In the genomic region with DNA sequence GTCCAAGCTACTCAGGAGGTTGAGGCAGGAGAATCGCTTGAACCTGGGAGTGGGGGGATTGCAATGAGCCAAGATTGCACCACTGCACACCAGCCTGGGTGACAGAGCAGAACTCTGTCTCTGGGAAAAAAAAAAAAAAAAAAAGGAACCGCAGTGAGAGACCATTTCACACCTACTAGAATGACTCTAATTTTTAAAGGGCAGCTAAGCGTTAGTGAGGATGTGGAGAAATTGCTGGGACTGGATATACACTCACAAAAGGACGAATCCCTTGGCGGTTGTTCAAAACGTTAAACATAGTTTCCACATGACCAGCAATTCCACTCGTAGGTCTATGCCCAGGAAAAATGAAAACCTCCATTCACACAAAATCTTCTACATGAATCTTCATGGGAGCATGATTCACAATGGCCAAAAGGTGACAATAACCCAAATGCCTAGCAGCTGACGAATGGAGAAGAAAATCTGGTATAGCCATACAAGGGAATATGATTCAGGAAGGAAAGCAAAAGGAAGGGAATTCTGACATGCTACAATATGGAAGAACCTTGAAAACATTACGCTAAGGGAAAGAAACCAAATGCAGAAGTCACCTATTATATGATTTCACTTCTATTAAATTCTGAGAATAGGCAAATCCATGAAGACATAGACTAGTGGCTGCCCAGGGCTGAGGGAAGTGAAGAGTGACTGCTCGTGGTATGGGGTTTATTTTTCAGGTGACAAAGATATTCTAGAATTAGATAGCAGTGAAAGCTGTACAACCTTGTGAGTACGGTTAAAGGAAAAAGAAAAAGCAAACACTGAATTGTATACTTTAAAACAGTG, we compare ENCODE assay signal across 11 cellular contexts.
DNase-seq lines count a peak whose midpoint lies in the region; ATAC-seq, FAIRE-seq and TF ChIP-seq lines count a peak whose summit lies in the region.
"Had no signal": no experiment of that assay in that cellular context is flagged by ENCODE, and none has a peak within 500 bp of the region (broad histone marks: within the 10 kb centered on the region; RNA-seq: fewer than 3 reads in every experiment).

No MANE protein-coding gene starts in this region.

- H3K79me1 ChIP-seq in H9 (ENCODE audit: insufficient read depth, low read depth, low read length, poor library complexity, severe bottlenecking), result no peaks in the 10 kb centered on the region

- no peaks in the 10 kb centered on the region for H3K9me3 ChIP-seq in DOHH2 (ENCODE audit: control insufficient read depth, insufficient read depth, low read length)
- no peaks in the 10 kb centered on the region for H3K9me3 ChIP-seq in Loucy (ENCODE audit: insufficient read depth, low read depth, low read length)
- peaks cover 6% of the 10 kb centered on the region for H3K9me3 ChIP-seq in astrocyte (ENCODE audit: insufficient read depth, low read depth, low read length)
- H3K9me3 ChIP-seq in prostate gland, result no peaks in the 10 kb centered on the region
- no peaks in the 10 kb centered on the region for H3K9me3 ChIP-seq in H9 (ENCODE audit: control insufficient read depth, low read depth, low read length)

- H4K8ac ChIP-seq in H9 (replicated peaks; ENCODE audit: insufficient read length, low read depth, low read length), result no peak overlapping the region

- H2AK5ac ChIP-seq in H9 (ENCODE audit: insufficient read length, low read length), result no peak overlapping the region

- no peak overlapping the region for H3K4ac ChIP-seq in H9 (ENCODE audit: low read depth, low read length)

- no peak overlapping the region for H2BK120ac ChIP-seq in H9 (ENCODE audit: low read depth, low read length, poor library complexity, severe bottlenecking)

- H4K5ac ChIP-seq in H9 (ENCODE audit: insufficient read length, low read depth, low read length), result no peak overlapping the region

- peaks cover 7% of the 10 kb centered on the region for H3K9me3 Mint-ChIP-seq in astrocyte (ENCODE audit: unreplicated experiment)
- no peaks in the 10 kb centered on the region for H3K9me3 Mint-ChIP-seq in natural killer cell
- peaks cover 7 to 12% of the 10 kb centered on the region in 2 experiments; a peak in 4 of 5 replicates for H3K9me3 Mint-ChIP-seq in H9

- DNase-seq in astrocyte (ENCODE audit: low read depth), result peak; percentile 99
- DNase-seq in natural killer cell, result no peak
- DNase-seq in prostate gland (ENCODE audit: low spot score), result no peak
- DNase-seq in NCI-H1417 treated with DMSO at 0.1 percent for 48 hours (lab: John Stamatoyannopoulos, UW), result no peak
- no peak for DNase-seq in H9
- DNase-seq: activated naive CD4-positive, alpha-beta T cell treated with anti-CD3 and anti-CD28 coated beads, Interleukin-2, amount 50 U/mL, for 16 hours; NCI-H1048 had no signal

- H2BK12ac ChIP-seq in H9 (ENCODE audit: insufficient read length, low read depth, low read length), result no peak overlapping the region

- H3K4me1 Mint-ChIP-seq in astrocyte (ENCODE audit: low read depth, unreplicated experiment) (peaks cover 13% of the 10 kb centered on the region), natural killer cell (peaks cover 70 to 74% of the 10 kb centered on the region in 2 donors), H9 (peaks cover 22 to 36% of the 10 kb centered on the region in 2 experiments)

- no peaks in the 10 kb centered on the region for H3K9me2 ChIP-seq in DOHH2 (replicated peaks; ENCODE audit: control insufficient read depth, low read length)
- H3K9me2 ChIP-seq in Loucy (replicated peaks; ENCODE audit: low read depth, low read length), result no peaks in the 10 kb centered on the region

- WGBS in prostate gland, result 84% methylated on average over 11 of the region's 11 CpGs
- WGBS in H9 (ENCODE audit: extremely low coverage, insufficient read length, low lambda C conversion rate), result no CpG with 5 or more reads among the region's 11 CpGs

- no peak for FAIRE-seq in astrocyte (lab: Jason Lieb, UNC)

- H3K14ac ChIP-seq in H9 (ENCODE audit: insufficient read depth, low read length), result no peak overlapping the region

- H3K36me3 ChIP-seq in DOHH2 (ENCODE audit: control insufficient read depth, low read length), result no peaks in the 10 kb centered on the region
- H3K36me3 ChIP-seq in Loucy (ENCODE audit: insufficient read depth, low read length), result no peaks in the 10 kb centered on the region
- no peaks in the 10 kb centered on the region for H3K36me3 ChIP-seq in astrocyte (ENCODE audit: insufficient read depth, low read length)
- no peaks in the 10 kb centered on the region for H3K36me3 ChIP-seq in prostate gland

- H3K23ac ChIP-seq in H9 (ENCODE audit: insufficient read length, low read depth, low read length), result no peak overlapping the region

- ATAC-seq in natural killer cell, result peak; percentile 25 to 62 (median 48)
- no peak for ATAC-seq in GM21526 (IDR thresholded peaks at IDR 0.05; ENCODE audit: low FRiP score, unreplicated experiment)

- H2BK15ac ChIP-seq in H9 (ENCODE audit: low read depth, low read length), result no peak overlapping the region

- no peaks in the 10 kb centered on the region for H3K23me2 ChIP-seq in H9 (ENCODE audit: insufficient read length, low read depth, low read length, poor library complexity, severe bottlenecking)

- H3K9ac ChIP-seq in Loucy (ENCODE audit: low read depth, low read length, poor library complexity, severe bottlenecking), result peak overlapping the region; percentile 29
- H3K9ac ChIP-seq in astrocyte (ENCODE audit: low read length), result peak overlapping the region; percentile 72
- no peak overlapping the region for H3K9ac ChIP-seq in H9 (ENCODE audit: extremely low read depth, insufficient read length, low read length)
- H3K9ac ChIP-seq: parathyroid adenoma had no signal

- H3K27me3 ChIP-seq in DOHH2 (ENCODE audit: control insufficient read depth, low read length) (peaks cover 6% of the 10 kb centered on the region; the same call in 1 of the 2 replicates), Loucy (ENCODE audit: insufficient read depth, low read length, poor library complexity, severe bottlenecking) (no peaks in the 10 kb centered on the region), astrocyte (ENCODE audit: insufficient read depth, low read length) (no peaks in the 10 kb centered on the region), prostate gland (replicated peaks; ENCODE audit: insufficient read depth) (no peaks in the 10 kb centered on the region), H9 (ENCODE audit: insufficient read depth, low read length) (no peaks in the 10 kb centered on the region)

- no peak overlapping the region for H4K91ac ChIP-seq in H9 (ENCODE audit: insufficient read length, low read depth, low read length)

- H3K79me2 ChIP-seq in DOHH2 (ENCODE audit: control insufficient read depth, low read length), result no peaks in the 10 kb centered on the region
- H3K79me2 ChIP-seq in Loucy (ENCODE audit: insufficient read depth, low read length), result no peaks in the 10 kb centered on the region
- no peaks in the 10 kb centered on the region for H3K79me2 ChIP-seq in astrocyte (ENCODE audit: insufficient read depth, low read length)
- no peaks in the 10 kb centered on the region for H3K79me2 ChIP-seq in H9 (ENCODE audit: insufficient read depth, low read length)
- H3K79me2 ChIP-seq: parathyroid adenoma had no signal

- no peak overlapping the region for H3K56ac ChIP-seq in H9 (ENCODE audit: insufficient read length, low read depth, low read length)

- TF ChIP-seq CTCF in DOHH2 (IDR thresholded peaks at IDR 0.05; ENCODE audit: low read depth, low read length, poor library complexity, severe bottlenecking) (no peak), Loucy (conservative IDR thresholded peaks at IDR 0.05; ENCODE audit: low read length) (no peak), astrocyte (IDR thresholded peaks at IDR 0.05; ENCODE audit: insufficient read depth, low read depth, low read length) (no peak), natural killer cell (IDR thresholded peaks at IDR 0.05) (no peak), prostate gland (IDR thresholded peaks at IDR 0.05) (no peak), H9 (conservative IDR thresholded peaks at IDR 0.05) (no peak)

- H3F3A ChIP-seq in DOHH2 (ENCODE audit: control insufficient read depth, insufficient read depth), result peaks cover 15% of the 10 kb centered on the region
- peaks cover 16% of the 10 kb centered on the region for H3F3A ChIP-seq in Loucy (ENCODE audit: low read depth)

- H2BK20ac ChIP-seq in H9 (ENCODE audit: low read depth, low read length, poor library complexity, severe bottlenecking), result no peak overlapping the region

- H3K4me3 Mint-ChIP-seq in astrocyte (ENCODE audit: unreplicated experiment), result no peak overlapping the region
- peak overlapping the region; percentile 37 for H3K4me3 Mint-ChIP-seq in natural killer cell
- no peak overlapping the region for H3K4me3 Mint-ChIP-seq in H9

- peaks cover under 1% of the 10 kb centered on the region for H3K27me3 Mint-ChIP-seq in astrocyte (ENCODE audit: low read depth, unreplicated experiment)
- no peaks in the 10 kb centered on the region for H3K27me3 Mint-ChIP-seq in natural killer cell (ENCODE audit: low read depth in 2 of 2)
- H3K27me3 Mint-ChIP-seq in H9 (ENCODE audit: low read depth), result peaks cover 3% of the 10 kb centered on the region; the same call in 1 of the 2 replicates

- H2BK5ac ChIP-seq in H9 (ENCODE audit: insufficient read length, low read length), result no peak overlapping the region

- H4K20me1 ChIP-seq in DOHH2 (ENCODE audit: control insufficient read depth, insufficient read depth, low read depth, low read length) (no peaks in the 10 kb centered on the region), Loucy (ENCODE audit: insufficient read depth, low read length, poor library complexity, severe bottlenecking) (no peaks in the 10 kb centered on the region), astrocyte (ENCODE audit: insufficient read depth, low read length) (no peaks in the 10 kb centered on the region), H9 (ENCODE audit: control insufficient read depth, insufficient read depth, insufficient read length) (no peaks in the 10 kb centered on the region)

- H3K36me3 Mint-ChIP-seq in astrocyte (ENCODE audit: low read depth, unreplicated experiment) (no peaks in the 10 kb centered on the region), natural killer cell (no peaks in the 10 kb centered on the region), H9 (ENCODE audit: insufficient read depth in 1 of 3, low read depth in 3 of 3) (peaks cover 11 to 12% (median 11%) of the 10 kb centered on the region in 3 experiments)

- H3K18ac ChIP-seq in H9 (ENCODE audit: insufficient read length, low read depth, low read length), result no peak overlapping the region

- H3T11ph ChIP-seq in H9 (ENCODE audit: low read length), result no peak overlapping the region

- H3K27ac ChIP-seq in DOHH2 (ENCODE audit: low read depth, low read length) (no peak overlapping the region), astrocyte (ENCODE audit: low read depth, low read length) (peak overlapping the region; percentile 98), prostate gland (no peak overlapping the region), H9 (ENCODE audit: insufficient read length, low read depth, low read length) (no peak overlapping the region)
- H3K27ac ChIP-seq: parathyroid adenoma had no signal

- H3K27ac Mint-ChIP-seq in astrocyte (ENCODE audit: unreplicated experiment) (no peak overlapping the region), natural killer cell (peak overlapping the region; percentile 70 to 80), H9 (no peak overlapping the region)

- H2AFZ ChIP-seq in Loucy (ENCODE audit: low read length) (no peak overlapping the region), astrocyte (ENCODE audit: low read depth, low read length) (no peak overlapping the region), H9 (ENCODE audit: low read length) (no peak overlapping the region)
- H2AFZ ChIP-seq: parathyroid adenoma had no signal

- H3K4me1 ChIP-seq in DOHH2 (ENCODE audit: control insufficient read depth, low read length), result peaks cover 69% of the 10 kb centered on the region
- H3K4me1 ChIP-seq in Loucy (ENCODE audit: insufficient read depth, low read length, poor library complexity, severe bottlenecking), result peaks cover 94% of the 10 kb centered on the region
- peaks cover 46% of the 10 kb centered on the region for H3K4me1 ChIP-seq in astrocyte (ENCODE audit: insufficient read depth, low read length)
- no peaks in the 10 kb centered on the region for H3K4me1 ChIP-seq in prostate gland (replicated peaks)
- H3K4me1 ChIP-seq in H9 (ENCODE audit: insufficient read depth, low read length), result no peaks in the 10 kb centered on the region; the same call in none of the 2 replicates
- H3K4me1 ChIP-seq: parathyroid adenoma had no signal

- H3K4me3 ChIP-seq in DOHH2 (ENCODE audit: low read length) (no peak overlapping the region), Loucy (ENCODE audit: low read length, poor library complexity, severe bottlenecking) (no peak overlapping the region), astrocyte (ENCODE audit: insufficient read depth, low read depth, low read length) (no peak overlapping the region), prostate gland (no peak overlapping the region)

- H3K4me2 ChIP-seq in DOHH2 (ENCODE audit: low read length) (0 out of 2 replicates have a peak overlapping the region, but pooled peaks have one; percentile 14), Loucy (ENCODE audit: low read depth, low read length, poor library complexity, severe bottlenecking) (peak overlapping the region; percentile 17), astrocyte (ENCODE audit: low read length) (peak overlapping the region; percentile 63), H9 (ENCODE audit: insufficient read depth, insufficient read length, low read length) (no peak overlapping the region)

- no peak for TF ChIP-seq POLR2A in prostate gland (IDR thresholded peaks at IDR 0.05)

- intact Hi-C loops in natural killer cell (cut with micrococcal nuclease) (no loop called here), prostate gland (cut with DNase I) (loop anchor here (5.0 kb wide), 1 partner anchor 122 kb away; no protein-coding TSS in a partner anchor)

Comparison
In these comparisons a context has a peak if more than half of its experiments do, and no peak if none do; other contexts are left out.
1. H3K27ac Mint-ChIP-seq: peak in natural killer cell (2 of 2); none in astrocyte (single experiment) and H9 (0 of 3).